ENCODE assay signal across 11 cellular contexts in the genomic region with DNA sequence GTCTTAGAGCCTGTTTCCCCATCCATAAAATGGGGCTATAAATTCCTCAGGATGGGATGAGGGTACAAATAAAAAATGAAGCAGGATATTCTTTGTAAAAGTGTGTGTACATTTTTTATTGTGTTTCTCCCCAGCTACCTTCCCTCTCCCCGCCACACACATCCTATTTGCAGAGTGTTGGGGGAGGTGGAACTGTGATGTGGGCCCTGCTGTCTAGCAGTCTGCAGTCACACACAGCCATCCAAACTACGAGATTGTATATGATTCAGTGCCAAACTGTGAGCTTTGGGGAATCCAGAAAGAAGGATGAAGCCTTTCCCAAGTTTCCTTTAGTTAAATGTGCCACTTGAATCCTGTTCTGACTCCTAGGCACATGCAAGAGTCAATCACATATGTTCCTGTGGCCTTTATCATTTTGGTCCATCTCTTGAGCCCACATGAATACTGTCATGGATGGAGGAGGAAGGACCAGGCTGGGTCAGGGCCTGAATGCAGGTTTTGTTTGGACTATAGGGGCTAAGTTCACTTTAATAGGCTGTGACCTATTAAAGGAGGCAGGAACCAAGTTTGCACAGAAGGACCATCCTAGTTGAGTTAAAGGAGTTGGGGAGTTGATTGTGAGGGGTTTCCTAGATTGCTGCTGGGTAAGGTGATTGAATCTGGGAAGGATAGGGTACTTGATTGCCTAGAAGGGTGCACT. TPM values are rescaled to one million over a fixed set of nuclear protein-coding genes. Genes with fewer than 3 reads are reported as not detected.
DNase-seq lines count a peak whose midpoint lies in the region; ATAC-seq and TF ChIP-seq lines count a peak whose summit lies in the region.
"Had no signal": no experiment of that assay in that cellular context is flagged by ENCODE, and none has a peak within 500 bp of the region (broad histone marks: within the 10 kb centered on the region; RNA-seq: fewer than 3 reads in every experiment).

No MANE protein-coding gene starts in this region.

- no peak overlapping the region for H2AFZ ChIP-seq in MM.1S (ENCODE audit: low read length)

- CTCF ChIA-PET in activated CD8-positive, alpha-beta T cell treated with anti-CD3 and anti-CD28 coated beads for 36 hours (lab: Charles Lee), result interaction anchor here (0.6 to 6.8 kb wide), 8 partner anchors 11 to 55 kb away, joined by 3 to 58 read pairs (median 4); partner anchors contain the start of genes MRPL43 and TWNK
- CTCF ChIA-PET in activated CD8-positive, alpha-beta T cell treated with anti-CD3 and anti-CD28 coated beads, Interleukin-2, amount 10 ng/mL, durations not matched to agents 7 days and 5 days (lab: Charles Lee), result interaction anchor here (1.0 to 3.2 kb wide), 7 partner anchors 12 to 127 kb away, joined by 3 to 12 read pairs (median 3); no protein-coding TSS in a partner anchor

- no peaks in the 10 kb centered on the region for H3K27me3 Mint-ChIP-seq in activated CD8-positive, alpha-beta T cell treated with anti-CD3 and anti-CD28 coated beads for 36 hours
- peaks cover 3% of the 10 kb centered on the region for H3K27me3 Mint-ChIP-seq in activated CD8-positive, alpha-beta T cell treated with anti-CD3 and anti-CD28 coated beads, Interleukin-2, amount 10 ng/mL, durations not matched to agents 7 days and 5 days (ENCODE audit: low read depth)
- peaks cover 8% of the 10 kb centered on the region for H3K27me3 Mint-ChIP-seq in glutamatergic neuron (ENCODE audit: unreplicated experiment)

- H3K36me3 ChIP-seq in MM.1S (replicated peaks; ENCODE audit: insufficient read depth, low read length) (no peaks in the 10 kb centered on the region), prostate gland (peaks cover 0 to 7% of the 10 kb centered on the region in 2 donors)

- no peaks in the 10 kb centered on the region for H3K9me2 ChIP-seq in MM.1S (replicated peaks; ENCODE audit: insufficient read depth, low read length)

- H3F3A ChIP-seq in MM.1S (ENCODE audit: insufficient read depth, low read length), result no peaks in the 10 kb centered on the region; the same call in 1 of the 2 replicates

- no peaks in the 10 kb centered on the region for H3K9me3 Mint-ChIP-seq in activated CD8-positive, alpha-beta T cell treated with anti-CD3 and anti-CD28 coated beads for 36 hours
- no peaks in the 10 kb centered on the region for H3K9me3 Mint-ChIP-seq in activated CD8-positive, alpha-beta T cell treated with anti-CD3 and anti-CD28 coated beads, Interleukin-2, amount 10 ng/mL, durations not matched to agents 7 days and 5 days (ENCODE audit: insufficient read depth)
- peaks cover 8% of the 10 kb centered on the region for H3K9me3 Mint-ChIP-seq in glutamatergic neuron (ENCODE audit: unreplicated experiment)

- WGBS in prostate gland, result 63% methylated on average over 2 of the region's 2 CpGs

- no peak for TF ChIP-seq POLR2A in prostate gland (IDR thresholded peaks at IDR 0.05)

- no peaks in the 10 kb centered on the region for H4K20me1 ChIP-seq in MM.1S (ENCODE audit: insufficient read depth, low read length)

- H3K27ac Mint-ChIP-seq in activated CD8-positive, alpha-beta T cell treated with anti-CD3 and anti-CD28 coated beads for 36 hours, result peak overlapping the region; percentile 12
- H3K27ac Mint-ChIP-seq in activated CD8-positive, alpha-beta T cell treated with anti-CD3 and anti-CD28 coated beads, Interleukin-2, amount 10 ng/mL, durations not matched to agents 7 days and 5 days, result no peak overlapping the region
- H3K27ac Mint-ChIP-seq in glutamatergic neuron (ENCODE audit: unreplicated experiment), result peak overlapping the region; percentile 77

- no peak for DNase-seq in activated CD8-positive, alpha-beta T cell treated with anti-CD3 and anti-CD28 coated beads for 36 hours
- no peak for DNase-seq in activated CD8-positive, alpha-beta T cell treated with anti-CD3 and anti-CD28 coated beads, Interleukin-2, amount 10 ng/mL, durations not matched to agents 7 days and 5 days
- DNase-seq in MM.1S (no peak), glutamatergic neuron (no peak), prostate gland (ENCODE audit: low spot score) (no peak), GDM1 (lab: John Stamatoyannopoulos, UW) (no peak)
- no peak for DNase-seq in stimulated activated CD4-positive, alpha-beta T cell treated with anti-CD3 and anti-CD28 coated beads, Interleukin-1b, Interleukin-23, amount 100 ng/mL, for 48 hours
- no peak for DNase-seq in activated effector memory CD4-positive, alpha-beta T cell treated with Interleukin-2 at 50 U/mL for 16 hours
- DNase-seq: NCI-H187 treated with DMSO at 0.1 percent for 48 hours; NK-92 treated with Interleukin-12 subunit alpha and Interleukin-12 subunit beta, amount 100 ng/mL, for 24 hours had no signal

- H3K9me3 ChIP-seq in MM.1S (replicated peaks; ENCODE audit: insufficient read depth, low read length), result no peaks in the 10 kb centered on the region
- no peaks in the 10 kb centered on the region for H3K9me3 ChIP-seq in prostate gland

- peak overlapping the region; percentile 13 for H3K4me3 Mint-ChIP-seq in activated CD8-positive, alpha-beta T cell treated with anti-CD3 and anti-CD28 coated beads for 36 hours
- H3K4me3 Mint-ChIP-seq in activated CD8-positive, alpha-beta T cell treated with anti-CD3 and anti-CD28 coated beads, Interleukin-2, amount 10 ng/mL, durations not matched to agents 7 days and 5 days, result no peak overlapping the region
- H3K4me3 Mint-ChIP-seq in glutamatergic neuron (ENCODE audit: unreplicated experiment), result peak overlapping the region; percentile 72

- H3K27ac ChIP-seq in MM.1S (ENCODE audit: low read length) (no peak overlapping the region), prostate gland (peak overlapping the region; percentile 58 to 69)
- H3K27ac ChIP-seq: SK-N-MC had no signal

- peaks cover 20% of the 10 kb centered on the region for H3K4me1 Mint-ChIP-seq in activated CD8-positive, alpha-beta T cell treated with anti-CD3 and anti-CD28 coated beads for 36 hours (ENCODE audit: low read depth)
- H3K4me1 Mint-ChIP-seq in activated CD8-positive, alpha-beta T cell treated with anti-CD3 and anti-CD28 coated beads, Interleukin-2, amount 10 ng/mL, durations not matched to agents 7 days and 5 days (ENCODE audit: low read depth), result peaks cover 6% of the 10 kb centered on the region
- peaks cover 13% of the 10 kb centered on the region for H3K4me1 Mint-ChIP-seq in glutamatergic neuron (ENCODE audit: low read depth, unreplicated experiment)

- H3K27me3 ChIP-seq in MM.1S (replicated peaks; ENCODE audit: insufficient read depth, low read length) (0 out of 2 replicates have a peak, but pooled peaks cover 3% of the 10 kb centered on the region), prostate gland (replicated peaks; ENCODE audit: insufficient read depth) (no peaks in the 10 kb centered on the region)

- intact Hi-C loops in activated CD8-positive, alpha-beta T cell treated with anti-CD3 and anti-CD28 coated beads for 36 hours (cut with micrococcal nuclease), result no loop called here
- intact Hi-C loops in prostate gland (cut with DNase I), result no loop called here

- no peaks in the 10 kb centered on the region for H3K79me2 ChIP-seq in MM.1S (ENCODE audit: low read length)

- H3K4me1 ChIP-seq in MM.1S (ENCODE audit: low read length), result no peaks in the 10 kb centered on the region
- peaks cover 13% of the 10 kb centered on the region for H3K4me1 ChIP-seq in prostate gland (replicated peaks)

- POLR2A ChIA-PET in activated CD8-positive, alpha-beta T cell treated with anti-CD3 and anti-CD28 coated beads for 36 hours (lab: Charles Lee), result interaction anchor here (0.9 to 1.2 kb wide), 3 partner anchors 10 to 12 kb away, joined by 3 read pairs; no protein-coding TSS in a partner anchor
- POLR2A ChIA-PET in activated CD8-positive, alpha-beta T cell treated with anti-CD3 and anti-CD28 coated beads, Interleukin-2, amount 10 ng/mL, durations not matched to agents 7 days and 5 days (lab: Charles Lee), result no interaction called here

- H3K36me3 Mint-ChIP-seq in activated CD8-positive, alpha-beta T cell treated with anti-CD3 and anti-CD28 coated beads for 36 hours (ENCODE audit: low read depth), result no peaks in the 10 kb centered on the region
- H3K36me3 Mint-ChIP-seq in activated CD8-positive, alpha-beta T cell treated with anti-CD3 and anti-CD28 coated beads, Interleukin-2, amount 10 ng/mL, durations not matched to agents 7 days and 5 days (ENCODE audit: low read depth), result peaks cover 11% of the 10 kb centered on the region
- H3K36me3 Mint-ChIP-seq in glutamatergic neuron (ENCODE audit: unreplicated experiment), result no peaks in the 10 kb centered on the region

- no peak for ATAC-seq in activated CD8-positive, alpha-beta T cell treated with anti-CD3 and anti-CD28 coated beads for 36 hours
- ATAC-seq in activated CD8-positive, alpha-beta T cell treated with anti-CD3 and anti-CD28 coated beads, Interleukin-2, amount 10 ng/mL, durations not matched to agents 7 days and 5 days, result no peak

- no peak overlapping the region; the same call in 1 of the 2 replicates for H3K9ac ChIP-seq in MM.1S (ENCODE audit: low read length)

- TF ChIP-seq CTCF in activated CD8-positive, alpha-beta T cell treated with anti-CD3 and anti-CD28 coated beads for 36 hours (IDR thresholded peaks at IDR 0.05), result no peak
- TF ChIP-seq CTCF in MM.1S (IDR thresholded peaks at IDR 0.05; ENCODE audit: low read length) (no peak), glutamatergic neuron (IDR thresholded peaks at IDR 0.05; ENCODE audit: partially characterized antibody, unreplicated experiment) (no peak), prostate gland (IDR thresholded peaks at IDR 0.05) (no peak)

- H3K4me2 ChIP-seq in MM.1S (ENCODE audit: low read depth, low read length), result peak overlapping the region; percentile 100; the same call in 1 of the 2 replicates

- no peak overlapping the region for H3K4me3 ChIP-seq in MM.1S (ENCODE audit: low read length)
- peak overlapping the region in 1 of 2 donors; percentile 66 for H3K4me3 ChIP-seq in prostate gland
- H3K4me3 ChIP-seq: SK-N-MC had no signal

RNA-seq across cellular contexts. Expression of gene SEMA4G, which starts 1.1 kb away (rescaled TPM):
- total RNA-seq in activated CD8-positive, alpha-beta T cell treated with anti-CD3 and anti-CD28 coated beads for 36 hours, result 1 to 10 TPM; 1.2 to 1.6 TPM
- under 1 TPM; 0.16 to 0.40 TPM for total RNA-seq in activated CD8-positive, alpha-beta T cell treated with anti-CD3 and anti-CD28 coated beads, Interleukin-2, amount 10 ng/mL, durations not matched to agents 7 days and 5 days
- total RNA-seq in glutamatergic neuron (ENCODE audit: unreplicated experiment) (46.9 TPM), prostate gland (10 to 100 TPM; 24.2 to 31.0 TPM)

RNA-seq across cellular contexts. Expression of gene MRPL43, which starts 19.1 kb away (rescaled TPM):
- 10 to 100 TPM; 46.0 to 50.9 TPM for total RNA-seq in activated CD8-positive, alpha-beta T cell treated with anti-CD3 and anti-CD28 coated beads for 36 hours
- 10 to 100 TPM; 46.1 to 48.9 TPM for total RNA-seq in activated CD8-positive, alpha-beta T cell treated with anti-CD3 and anti-CD28 coated beads, Interleukin-2, amount 10 ng/mL, durations not matched to agents 7 days and 5 days
- total RNA-seq in glutamatergic neuron (ENCODE audit: unreplicated experiment) (58.2 TPM), prostate gland (100 to 1,000 TPM in 1 of 2 donors, 10 to 100 TPM in 1; 98.3 to 119 TPM)

RNA-seq across cellular contexts. Expression of gene TWNK, which starts 19.2 kb away (rescaled TPM):
- 10 to 100 TPM; 18.0 to 19.0 TPM for total RNA-seq in activated CD8-positive, alpha-beta T cell treated with anti-CD3 and anti-CD28 coated beads for 36 hours
- 10 to 100 TPM; 11.8 to 13.3 TPM for total RNA-seq in activated CD8-positive, alpha-beta T cell treated with anti-CD3 and anti-CD28 coated beads, Interleukin-2, amount 10 ng/mL, durations not matched to agents 7 days and 5 days
- total RNA-seq in glutamatergic neuron (ENCODE audit: unreplicated experiment), result 10.1 TPM
- 10 to 100 TPM in 1 of 2 donors, 1 to 10 TPM in 1; 9.7 to 17.3 TPM for total RNA-seq in prostate gland

RNA-seq across cellular contexts. Expression of gene LZTS2, which starts 31.4 kb away (rescaled TPM):
- total RNA-seq in activated CD8-positive, alpha-beta T cell treated with anti-CD3 and anti-CD28 coated beads for 36 hours, result 10 to 100 TPM; 14.5 to 15.5 TPM
- 10 to 100 TPM; 11.6 to 13.8 TPM for total RNA-seq in activated CD8-positive, alpha-beta T cell treated with anti-CD3 and anti-CD28 coated beads, Interleukin-2, amount 10 ng/mL, durations not matched to agents 7 days and 5 days
- total RNA-seq in glutamatergic neuron (ENCODE audit: unreplicated experiment) (56.7 TPM), prostate gland (100 to 1,000 TPM; 108 to 189 TPM)

RNA-seq across cellular contexts. Expression of gene SLF2, which starts 55.4 kb away (rescaled TPM):
- total RNA-seq in activated CD8-positive, alpha-beta T cell treated with anti-CD3 and anti-CD28 coated beads for 36 hours, result 10 to 100 TPM; 29.0 to 31.9 TPM
- total RNA-seq in activated CD8-positive, alpha-beta T cell treated with anti-CD3 and anti-CD28 coated beads, Interleukin-2, amount 10 ng/mL, durations not matched to agents 7 days and 5 days, result 10 to 100 TPM; 42.8 to 44.4 TPM
- 35.9 TPM for total RNA-seq in glutamatergic neuron (ENCODE audit: unreplicated experiment)
- total RNA-seq in prostate gland, result 10 to 100 TPM; 25.3 to 77.8 TPM

Comparison
In these comparisons a context has a peak if more than half of its experiments do, and no peak if none do; other contexts are left out.
1. RNA of gene SEMA4G, which starts 1.1 kb away (total RNA-seq): 46.9 TPM in glutamatergic neuron (single experiment) and 24.2 to 31.0 TPM in prostate gland; 1.2 to 1.6 TPM in activated CD8-positive, alpha-beta T cell treated with anti-CD3 and anti-CD28 coated beads for 36 hours and 0.16 to 0.40 TPM in activated CD8-positive, alpha-beta T cell treated with anti-CD3 and anti-CD28 coated beads, Interleukin-2, amount 10 ng/mL, durations not matched to agents 7 days and 5 days; every median in the first group is over 4 times any median in the second.